8 cellular contexts compared by ENCODE assay signal in the genomic region with DNA sequence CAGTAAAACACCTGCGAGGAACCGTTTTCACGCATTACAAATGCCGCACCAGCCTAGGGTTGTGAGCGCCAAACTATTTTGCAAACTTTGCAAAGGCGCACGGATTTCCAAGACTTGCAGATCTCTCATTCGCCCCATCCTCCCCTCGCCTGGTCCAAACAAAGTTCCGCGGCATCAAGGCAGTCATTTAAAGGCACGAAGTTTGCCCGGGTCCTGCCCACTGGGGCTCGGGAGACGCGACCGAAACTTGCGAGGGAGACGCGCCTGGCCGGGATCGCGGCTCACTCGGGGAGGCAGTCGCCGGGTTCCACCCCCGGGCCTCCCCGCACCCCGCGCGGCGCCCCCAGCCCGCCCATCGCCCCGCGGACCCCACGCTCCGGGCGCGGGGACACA. TPM values are rescaled to one million over a fixed set of nuclear protein-coding genes. Genes with fewer than 3 reads are reported as not detected.
DNase-seq lines count a peak whose midpoint lies in the region; ATAC-seq, FAIRE-seq and TF ChIP-seq lines count a peak whose summit lies in the region.

No MANE protein-coding gene starts in this region.

- peaks cover 35% of the 10 kb centered on the region for H3K4me1 Mint-ChIP-seq in brain

- no peaks in the 10 kb centered on the region for H3K27me3 ChIP-seq in SJCRH30

- peak overlapping the region; percentile 100 for H3K4me3 ChIP-seq in SJCRH30
- peak overlapping the region; percentile 76 for H3K4me3 ChIP-seq in iPS-18c (ENCODE audit: insufficient read depth, low read depth, low read length)
- peak overlapping the region; percentile 79 to 96 (median 91) for H3K4me3 ChIP-seq in skin epidermis

- DNase-seq in GM12892 (ENCODE audit: insufficient read length) = no peak
- DNase-seq in SJCRH30 = peak; percentile 19 to 45
- DNase-seq in LoVo (ENCODE audit: low spot score) = no peak
- no peak for DNase-seq in NCI-H2081 treated with DMSO at 0.1 percent for 48 hours (lab: John Stamatoyannopoulos, UW)

- no peak for TF ChIP-seq CTCF in brain (conservative IDR thresholded peaks at IDR 0.05)

- H3K27ac Mint-ChIP-seq in brain = peak overlapping the region; percentile 85 to 92 (median 88)

- H3K9me3 ChIP-seq in SJCRH30 (replicated peaks) (no peaks in the 10 kb centered on the region), iPS-18c (ENCODE audit: control insufficient read depth, insufficient read depth, low read length) (no peaks in the 10 kb centered on the region)

- peak overlapping the region; percentile 56; the same call in 1 of the 2 replicates for H3K27ac ChIP-seq in SJCRH30
- H3K27ac ChIP-seq in skin epidermis = peak overlapping the region; percentile 75 to 97 (median 90)

- peaks cover 12% of the 10 kb centered on the region for H3K36me3 Mint-ChIP-seq in brain

- no peaks in the 10 kb centered on the region for H3K4me1 ChIP-seq in SJCRH30

- H3K36me3 ChIP-seq in SJCRH30 = no peaks in the 10 kb centered on the region

- TF ChIP-seq POLR2A in GM12892 (IDR thresholded peaks at IDR 0.05; ENCODE audit: low read depth, low read length) = no peak

- H3K9me3 Mint-ChIP-seq in brain = peaks cover 0 to 6% (median under 1%) of the 10 kb centered on the region in 5 experiments

- peak; percentile 12 for ATAC-seq in HG02678 (IDR thresholded peaks at IDR 0.05; ENCODE audit: unreplicated experiment)

- peak; percentile 75 for FAIRE-seq in GM12892 (lab: Jason Lieb, UNC)

- peaks cover 4% of the 10 kb centered on the region for H3K27me3 Mint-ChIP-seq in brain

- peak overlapping the region; percentile 92 to 97 (median 94) for H3K4me3 Mint-ChIP-seq in brain

RNA-seq across cellular contexts. Expression of gene USP6NL, which starts 0.6 kb away (rescaled TPM):
- polyA plus RNA-seq in GM12892 (2012; ENCODE audit: missing spikeins) = 10.6 TPM
- 15.2 and 17.2 TPM in 2 replicates for total RNA-seq in SJCRH30 (2014; rRNA removed; shearing (Covaris generic))
- 8.7 TPM for polyA plus RNA-seq in brain (ENCODE audit: insufficient read depth, low read depth, low replicate concordance)

Comparison
In these comparisons a context has a peak if more than half of its experiments do, and no peak if none do; other contexts are left out.
1. DNase-seq: peak in SJCRH30 (2 of 2); none in GM12892 (single experiment), LoVo (single experiment) and NCI-H2081 treated with DMSO at 0.1 percent for 48 hours (single experiment).
2. Peak in every context shown above with its lines, with median percentiles within 50 percentile points of each other: H3K4me3 ChIP-seq.